ENCODE assay signal across 23 cellular contexts in the genomic region with DNA sequence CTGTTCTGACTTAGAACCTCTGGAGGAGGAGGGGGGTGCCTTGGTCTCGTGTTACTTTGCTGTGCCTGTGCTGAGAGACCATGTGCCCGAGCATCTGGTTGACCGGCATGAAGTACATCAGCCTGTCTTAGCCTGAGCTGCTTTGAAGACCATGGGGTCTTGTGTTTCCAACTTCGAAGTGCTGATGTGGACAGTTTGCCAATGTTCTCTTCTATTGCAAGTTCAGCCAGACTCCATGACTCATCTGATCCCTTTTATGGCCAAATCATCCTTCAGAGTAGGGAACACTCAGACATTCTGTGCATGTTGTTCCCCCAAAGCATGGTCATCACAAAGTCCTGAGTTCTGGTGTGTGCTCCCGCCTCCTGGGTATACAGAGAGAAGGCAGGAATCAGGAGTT. TPM values are rescaled to one million over a fixed set of nuclear protein-coding genes. Genes with fewer than 3 reads are reported as not detected.
DNase-seq lines count a peak whose midpoint lies in the region; ATAC-seq and TF ChIP-seq lines count a peak whose summit lies in the region.
"Had no signal": no experiment of that assay in that cellular context is flagged by ENCODE, and none has a peak within 500 bp of the region (broad histone marks: within the 10 kb centered on the region; RNA-seq: fewer than 3 reads in every experiment).

No MANE protein-coding gene starts in this region.

- H3K36me3 ChIP-seq in adipocyte (ENCODE audit: control insufficient read depth, insufficient read depth, low read length, severe bottlenecking): no peaks in the 10 kb centered on the region
- H3K36me3 ChIP-seq: BE2C, ovary, spleen, thyroid gland had no signal

- no peaks in the 10 kb centered on the region for H3K9me3 Mint-ChIP-seq in stimulated activated naive CD8-positive, alpha-beta T cell treated with anti-CD3 and anti-CD28 coated beads, Interleukin-15, amount 100 ng/mL, for 72 hours
- H3K9me3 Mint-ChIP-seq: activated CD4-positive, alpha-beta T cell treated with anti-CD3 and anti-CD28 coated beads, Interleukin-2, amount 10 ng/mL, durations not matched to agents 24 days and 14 days; activated naive CD8-positive, alpha-beta T cell treated with anti-CD3 and anti-CD28 coated beads, Interleukin-2, amount 10 ng/mL, durations not matched to agents 7 days and 5 days; activated T-cell treated with anti-CD3 and anti-CD28 coated beads, Interleukin-2, amount 50 U/mL, for 24 hours had no signal

- H3K4me1 ChIP-seq in adipocyte (ENCODE audit: control insufficient read depth, insufficient read depth, low read length): peaks cover 19% of the 10 kb centered on the region
- H3K4me1 ChIP-seq: BE2C had no signal

- ATAC-seq in stimulated activated naive CD8-positive, alpha-beta T cell treated with anti-CD3 and anti-CD28 coated beads, Interleukin-15, amount 100 ng/mL, for 72 hours: no peak

- H3K4me3 ChIP-seq in adipocyte (ENCODE audit: low read length) (no peak overlapping the region), fibroblast of mammary gland (ENCODE audit: control insufficient read depth, low read depth, low read length) (no peak overlapping the region)
- H3K4me3 ChIP-seq: ovary, spleen, thyroid gland had no signal

- peaks cover 61% of the 10 kb centered on the region for H3K27me3 Mint-ChIP-seq in stimulated activated naive CD8-positive, alpha-beta T cell treated with anti-CD3 and anti-CD28 coated beads, Interleukin-15, amount 100 ng/mL, for 72 hours

- H3K9ac ChIP-seq in adipocyte (ENCODE audit: low read length): no peak overlapping the region

- H3K27ac Mint-ChIP-seq in stimulated activated naive CD8-positive, alpha-beta T cell treated with anti-CD3 and anti-CD28 coated beads, Interleukin-15, amount 100 ng/mL, for 72 hours: no peak overlapping the region
- H3K27ac Mint-ChIP-seq: activated CD4-positive, alpha-beta T cell treated with anti-CD3 and anti-CD28 coated beads, Interleukin-2, amount 10 ng/mL, durations not matched to agents 24 days and 14 days; activated naive CD8-positive, alpha-beta T cell treated with anti-CD3 and anti-CD28 coated beads, Interleukin-2, amount 10 ng/mL, durations not matched to agents 7 days and 5 days; activated T-cell treated with anti-CD3 and anti-CD28 coated beads, Interleukin-2, amount 50 U/mL, for 24 hours had no signal

- peaks cover 21% of the 10 kb centered on the region for H3K4me1 Mint-ChIP-seq in stimulated activated naive CD8-positive, alpha-beta T cell treated with anti-CD3 and anti-CD28 coated beads, Interleukin-15, amount 100 ng/mL, for 72 hours

- no peak overlapping the region for H3K4me3 Mint-ChIP-seq in stimulated activated naive CD8-positive, alpha-beta T cell treated with anti-CD3 and anti-CD28 coated beads, Interleukin-15, amount 100 ng/mL, for 72 hours
- H3K4me3 Mint-ChIP-seq: activated CD4-positive, alpha-beta T cell treated with anti-CD3 and anti-CD28 coated beads, Interleukin-2, amount 10 ng/mL, durations not matched to agents 24 days and 14 days; activated naive CD8-positive, alpha-beta T cell treated with anti-CD3 and anti-CD28 coated beads, Interleukin-2, amount 10 ng/mL, durations not matched to agents 7 days and 5 days; activated T-cell treated with anti-CD3 and anti-CD28 coated beads, Interleukin-2, amount 50 U/mL, for 24 hours had no signal

- no peak for TF ChIP-seq CTCF in fibroblast of mammary gland (conservative IDR thresholded peaks at IDR 0.05; ENCODE audit: control insufficient read depth, insufficient read depth, low read depth, low read length)

- H3K27me3 ChIP-seq in adipocyte (replicated peaks; ENCODE audit: control insufficient read depth, insufficient read depth, low read length): peaks cover 38% of the 10 kb centered on the region
- H3K27me3 ChIP-seq: BE2C, ovary, thyroid gland had no signal

- no peaks in the 10 kb centered on the region for H3K9me3 ChIP-seq in adipocyte (ENCODE audit: control insufficient read depth, low read length)
- H3K9me3 ChIP-seq: BE2C, ovary, spleen, thyroid gland had no signal

- peak; percentile 32 for DNase-seq in HCEC 1CT
- peak; percentile 23 for DNase-seq in adipocyte (ENCODE audit: low read depth)
- peak; percentile 83 for DNase-seq in fibroblast of mammary gland (ENCODE audit: low read depth)
- DNase-seq in renal cortical epithelial cell (ENCODE audit: low read depth): peak; percentile 62
- DNase-seq in NCI-H345 (lab: John Stamatoyannopoulos, UW): no peak
- no peak for DNase-seq in SHP77 (lab: John Stamatoyannopoulos, UW)
- no peak for DNase-seq in stimulated activated naive CD8-positive, alpha-beta T cell treated with anti-CD3 and anti-CD28 coated beads, Interleukin-15, amount 100 ng/mL, for 72 hours
- DNase-seq in mesenteric fat pad (ENCODE audit: low spot score): no peak
- DNase-seq: activated CD4-positive, alpha-beta T cell treated with anti-CD3 and anti-CD28 coated beads, Interleukin-2, amount 10 ng/mL, durations not matched to agents 24 days and 14 days; activated naive CD8-positive, alpha-beta T cell treated with anti-CD3 and anti-CD28 coated beads, Interleukin-2, amount 10 ng/mL, durations not matched to agents 7 days and 5 days; activated T-cell treated with anti-CD3 and anti-CD28 coated beads, Interleukin-2, amount 50 U/mL, for 24 hours; BE2C; central memory CD4-positive, alpha-beta T cell; effector CD8-positive, alpha-beta T cell; GF-D8; KBM-7; NCI-H1417 treated with DMSO at 0.1 percent for 48 hours; NCI-H2171 treated with DMSO at 0.1 percent for 48 hours; NCI-H748 treated with DMSO at 0.1 percent for 48 hours; ovary; spleen; thyroid gland had no signal

RNA-seq across cellular contexts. Expression of gene PLA2G2C, which starts 6.0 kb away (rescaled TPM):
- total RNA-seq in renal cortical epithelial cell (not detected in 2 replicates), mesenteric fat pad (0.74 TPM)
- total RNA-seq: activated naive CD8-positive, alpha-beta T cell treated with anti-CD3 and anti-CD28 coated beads, Interleukin-2, amount 10 ng/mL, durations not matched to agents 7 days and 5 days; frontal cortex; ovary; thyroid gland had no signal

RNA-seq across cellular contexts. Expression of gene UBXN10, which starts 6.5 kb away (rescaled TPM):
- total RNA-seq in renal cortical epithelial cell: 0.52 and 2.8 TPM in 2 replicates
- total RNA-seq in mesenteric fat pad: 0.29 TPM

RNA-seq across cellular contexts. Expression of gene PLA2G2F, which starts 53.2 kb away (rescaled TPM):
- total RNA-seq in renal cortical epithelial cell: 0.52 TPM in 1 of 2 replicates, not detected in the other
- not detected for total RNA-seq in mesenteric fat pad
- total RNA-seq: activated CD4-positive, alpha-beta T cell treated with anti-CD3 and anti-CD28 coated beads, Interleukin-2, amount 10 ng/mL, durations not matched to agents 24 days and 14 days; activated naive CD8-positive, alpha-beta T cell treated with anti-CD3 and anti-CD28 coated beads, Interleukin-2, amount 10 ng/mL, durations not matched to agents 7 days and 5 days; frontal cortex; spleen; thyroid gland had no signal

Comparison
In these comparisons a context has a peak if more than half of its experiments do, and no peak if none do; other contexts are left out.
1. DNase-seq: peak in HCEC 1CT (single experiment), adipocyte (single experiment), fibroblast of mammary gland (single experiment) and renal cortical epithelial cell (single experiment); none in NCI-H345 (single experiment), SHP77 (0 of 2), stimulated activated naive CD8-positive, alpha-beta T cell treated with anti-CD3 and anti-CD28 coated beads, Interleukin-15, amount 100 ng/mL, for 72 hours (0 of 2) and mesenteric fat pad (single experiment).